ENCODE assay signal across 8 cellular contexts in the genomic region with DNA sequence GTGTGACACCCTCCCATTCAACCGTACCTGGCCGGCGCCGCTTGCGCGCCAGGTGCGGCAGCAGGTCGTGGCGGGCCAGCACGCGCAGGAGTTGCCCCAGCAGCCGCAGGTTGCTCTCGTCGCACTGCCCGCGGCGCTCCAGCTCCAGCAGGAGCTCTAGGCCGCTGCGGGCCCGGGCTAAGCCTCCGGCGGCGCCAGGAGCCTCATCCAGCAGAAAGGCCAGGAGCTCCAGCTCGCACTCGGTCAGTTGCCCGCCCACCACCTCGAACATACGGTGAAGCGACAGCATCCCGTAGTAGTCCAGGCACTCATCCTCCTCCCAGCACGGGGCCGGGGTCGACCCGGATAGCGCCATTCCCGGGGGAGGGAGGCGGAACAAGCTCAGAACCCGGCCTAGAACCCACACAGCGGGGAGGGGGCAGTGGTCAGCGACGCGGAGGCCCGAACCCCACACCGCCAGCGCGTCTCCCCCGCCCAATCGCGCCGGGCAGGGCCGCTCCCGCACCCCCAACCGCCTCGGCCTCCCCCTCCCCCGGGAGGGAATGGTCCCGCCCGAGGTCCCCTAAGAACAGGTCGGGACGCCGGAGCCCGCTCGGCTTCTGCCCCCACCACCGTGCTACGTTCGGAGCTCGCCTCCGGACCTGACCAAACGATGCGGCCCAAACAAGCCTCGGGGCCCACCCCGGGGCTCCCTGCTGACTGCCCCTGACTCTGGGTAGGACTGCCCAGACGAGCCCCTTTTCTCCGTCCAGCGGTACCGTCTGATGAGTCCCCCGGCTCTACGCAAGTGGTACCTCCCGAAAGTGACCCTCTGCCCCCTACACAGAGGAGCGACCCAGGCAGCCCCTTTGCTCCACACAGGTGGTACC.
DNase-seq lines count a peak whose midpoint lies in the region; ATAC-seq and TF ChIP-seq lines count a peak whose summit lies in the region.

No MANE protein-coding gene starts in this region.

- no peak for TF ChIP-seq CTCF in astrocyte of the spinal cord (IDR thresholded peaks at IDR 0.05; ENCODE audit: low read depth, low read length)

- in situ Hi-C loops in astrocyte of the spinal cord (cut with HindIII; ENCODE audit: low sequenced_read_pairs): no loop called here

- H3K9me3 ChIP-seq in ES-I3 (ENCODE audit: control insufficient read depth, insufficient read depth, low read length): no peaks in the 10 kb centered on the region
- H3K9me3 ChIP-seq in iPS-18a (ENCODE audit: control insufficient read depth, low read depth, low read length): no peaks in the 10 kb centered on the region

- peak; percentile 73 for DNase-seq in OCI-M1 (lab: John Stamatoyannopoulos, UW)
- DNase-seq in astrocyte of the spinal cord (ENCODE audit: low read depth, low spot score): peak; percentile 42
- DNase-seq in skeletal muscle cell (ENCODE audit: low read depth): no peak
- no peak for DNase-seq in pons (ENCODE audit: low spot score)
- DNase-seq in cortex of kidney (lab: John Stamatoyannopoulos, UW): no peak

- no peaks in the 10 kb centered on the region for H3K27me3 ChIP-seq in iPS-18a (ENCODE audit: control insufficient read depth, insufficient read depth, low read length)

- ATAC-seq in HG02885 (IDR thresholded peaks at IDR 0.05; ENCODE audit: poor library complexity, unreplicated experiment): peak; percentile 3

- H3K4me3 ChIP-seq in astrocyte of the spinal cord (ENCODE audit: low read depth, low read length) (peak overlapping the region; percentile 97), iPS-18a (ENCODE audit: low read length) (peak overlapping the region; percentile 92), skeletal muscle cell (ENCODE audit: low read depth, low read length) (peak overlapping the region; percentile 92)

- H3K4me1 ChIP-seq in ES-I3 (ENCODE audit: insufficient read depth, low read length) (peaks cover 10% of the 10 kb centered on the region; the same call in 1 of the 2 replicates), iPS-18a (ENCODE audit: control insufficient read depth, low read depth, low read length) (peaks cover 8% of the 10 kb centered on the region)

- peak overlapping the region; percentile 82 for H3K27ac ChIP-seq in iPS-18a (ENCODE audit: low read length)

- H3K36me3 ChIP-seq in ES-I3 (ENCODE audit: insufficient read depth, low read length) (peaks cover 5% of the 10 kb centered on the region), iPS-18a (ENCODE audit: control insufficient read depth, low read depth, low read length) (peaks cover 24% of the 10 kb centered on the region)

- H3K9ac ChIP-seq in ES-I3 (ENCODE audit: low read depth, low read length): peak overlapping the region; percentile 89
- H3K9ac ChIP-seq in iPS-18a (ENCODE audit: low read length): peak overlapping the region; percentile 72

Comparison
In these comparisons a context has a peak if more than half of its experiments do, and no peak if none do; other contexts are left out.
1. DNase-seq: peak in OCI-M1 (single experiment) and astrocyte of the spinal cord (single experiment); none in skeletal muscle cell (single experiment), pons (single experiment) and cortex of kidney (single experiment).
2. Peak in every context shown above with its lines, with median percentiles within 50 percentile points of each other: H3K4me3 ChIP-seq.